In the genomic region with DNA sequence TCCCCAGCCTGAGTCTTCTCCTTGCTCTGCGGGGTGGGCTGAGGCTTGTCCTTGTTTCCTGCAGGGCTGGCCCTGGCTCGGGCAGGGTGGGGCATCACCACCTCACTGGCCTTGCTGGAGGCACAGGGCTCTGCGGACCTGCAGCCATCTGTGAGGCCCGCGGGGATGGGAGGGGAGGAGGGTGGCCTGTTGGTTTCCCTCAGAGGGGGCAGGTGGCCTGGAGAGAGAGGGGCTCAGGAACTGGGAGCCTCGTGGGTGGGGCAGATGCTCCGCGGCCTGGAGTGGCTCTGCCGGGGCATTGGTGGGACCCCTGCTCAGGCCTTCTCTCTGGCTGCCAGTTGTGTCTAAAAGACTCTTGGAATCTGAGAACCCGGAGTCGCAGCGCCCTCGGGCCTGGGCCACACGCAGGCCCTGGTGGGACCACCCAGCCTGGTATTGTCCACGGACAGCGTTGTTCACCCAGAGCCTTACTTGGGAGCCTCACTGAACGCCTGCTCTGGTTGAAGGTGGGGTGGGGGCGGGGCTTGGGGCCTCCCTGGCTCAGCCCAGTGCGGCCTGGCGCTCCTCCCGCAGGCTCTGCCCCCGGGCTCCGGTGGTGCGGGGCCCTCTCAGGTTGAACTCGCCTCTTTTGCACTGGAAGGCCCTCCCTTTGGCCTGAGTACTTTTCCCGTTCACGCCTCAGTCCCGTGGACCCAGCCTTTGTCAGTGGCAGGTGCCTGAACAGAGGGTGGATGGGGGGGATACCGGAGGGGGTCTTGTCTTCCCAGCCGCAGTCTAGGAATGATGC, we compare ENCODE assay signal across 10 cellular contexts.
DNase-seq lines count a peak whose midpoint lies in the region; ATAC-seq and TF ChIP-seq lines count a peak whose summit lies in the region.
"Had no signal": no experiment of that assay in that cellular context is flagged by ENCODE, and none has a peak within 500 bp of the region (broad histone marks: within the 10 kb centered on the region; RNA-seq: fewer than 3 reads in every experiment).

No MANE protein-coding gene starts in this region.

- H4K8ac ChIP-seq in mesenchymal stem cell (ENCODE audit: low read length), result no peak overlapping the region

- peak overlapping the region in 1 of 2 experiments; percentile 4 for H3K4ac ChIP-seq in mesenchymal stem cell (ENCODE audit: low read depth in 1 of 2, low read length in 2 of 2)

- TF ChIP-seq CTCF in dorsolateral prefrontal cortex (IDR thresholded peaks at IDR 0.05 in 54 of 56, conservative IDR thresholded peaks at IDR 0.05 in 2 of 56; ENCODE audit: low read depth in 1 of 56, partially characterized antibody in 56 of 56), result no peak
- no peak for TF ChIP-seq CTCF in suprapubic skin (IDR thresholded peaks at IDR 0.05)

- H3K27ac ChIP-seq in dorsolateral prefrontal cortex, result peak overlapping the region; percentile 12 to 99 (median 95)
- no peak overlapping the region for H3K27ac ChIP-seq in mesenchymal stem cell (ENCODE audit: low read length, poor library complexity, severe bottlenecking)
- peak overlapping the region; percentile 81 for H3K27ac ChIP-seq in suprapubic skin

- H3K27me3 ChIP-seq in NT2/D1 (ENCODE audit: insufficient read depth, insufficient read length), result no peaks in the 10 kb centered on the region
- peaks cover 0 to 3% (median 0%) of the 10 kb centered on the region in 45 donors for H3K27me3 ChIP-seq in dorsolateral prefrontal cortex
- peaks cover 0 to 16% of the 10 kb centered on the region in 2 experiments for H3K27me3 ChIP-seq in mesenchymal stem cell (ENCODE audit: control insufficient read depth in 1 of 2, insufficient read depth in 1 of 2, low read length in 2 of 2)
- no peaks in the 10 kb centered on the region for H3K27me3 ChIP-seq in suprapubic skin
- H3K27me3 ChIP-seq: pancreas had no signal

- no peak overlapping the region for H2AFZ ChIP-seq in mesenchymal stem cell (ENCODE audit: low read depth, low read length)

- intact Hi-C loops in dorsolateral prefrontal cortex (cut with DNase I), result loop anchor here (2.0 to 5.0 kb wide), 3 partner anchors 60 to 155 kb away; no protein-coding TSS in a partner anchor

- peak overlapping the region; percentile 2 for H4K91ac ChIP-seq in mesenchymal stem cell (ENCODE audit: low read length)

- H3K79me1 ChIP-seq in mesenchymal stem cell (replicated peaks; ENCODE audit: low read length, poor library complexity, severe bottlenecking), result peaks cover 7% of the 10 kb centered on the region

- no peak overlapping the region for H2BK12ac ChIP-seq in mesenchymal stem cell (ENCODE audit: low read length in 2 of 2)

- H2BK15ac ChIP-seq in mesenchymal stem cell (ENCODE audit: low read depth, poor library complexity, severe bottlenecking), result no peak overlapping the region

- H3K9me3 ChIP-seq in NT2/D1 (ENCODE audit: insufficient read depth, low read length), result no peaks in the 10 kb centered on the region
- H3K9me3 ChIP-seq in mesenchymal stem cell (ENCODE audit: control insufficient read depth, low read length), result no peaks in the 10 kb centered on the region
- H3K9me3 ChIP-seq in suprapubic skin, result no peaks in the 10 kb centered on the region
- H3K9me3 ChIP-seq: breast epithelium, pancreas had no signal

- H3K4me3 ChIP-seq in NT2/D1 (ENCODE audit: insufficient read length, low read depth) (no peak overlapping the region), dorsolateral prefrontal cortex (no peak overlapping the region), mesenchymal stem cell (ENCODE audit: insufficient read depth in 1 of 2, low read depth in 1 of 2, low read length in 2 of 2) (no peak overlapping the region), suprapubic skin (no peak overlapping the region)
- H3K4me3 ChIP-seq: breast epithelium, pancreas had no signal

- H2BK5ac ChIP-seq in mesenchymal stem cell (ENCODE audit: low read depth, low read length, poor library complexity, severe bottlenecking), result no peak overlapping the region

- H3K23ac ChIP-seq in mesenchymal stem cell (ENCODE audit: low read length in 2 of 2), result no peak overlapping the region

- no peak for DNase-seq in NT2/D1 (ENCODE audit: low read depth, low spot score)
- DNase-seq in dorsolateral prefrontal cortex, result no peak
- DNase-seq in mesenchymal stem cell, result no peak
- no peak for DNase-seq in suprapubic skin (ENCODE audit: low spot score in 2 of 2)
- no peak for DNase-seq in foreskin melanocyte
- no peak for DNase-seq in NK-92 treated with Interleukin-12 subunit alpha and Interleukin-12 subunit beta, amount 100 ng/mL, for 24 hours (lab: John Stamatoyannopoulos, UW)
- DNase-seq in GM19240 (ENCODE audit: insufficient read length, low spot score), result no peak
- DNase-seq: pancreas had no signal

- ATAC-seq in HG03175 (IDR thresholded peaks at IDR 0.05; ENCODE audit: unreplicated experiment), result no peak
- ATAC-seq: pancreas had no signal

- H3K14ac ChIP-seq in mesenchymal stem cell (ENCODE audit: low read length in 2 of 2), result no peak overlapping the region

- peaks cover 32% of the 10 kb centered on the region for H3K36me3 ChIP-seq in NT2/D1 (ENCODE audit: insufficient read depth, insufficient read length, low read length)
- peaks cover 28 to 46% of the 10 kb centered on the region in 2 experiments for H3K36me3 ChIP-seq in mesenchymal stem cell (ENCODE audit: control insufficient read depth in 1 of 2, insufficient read depth in 2 of 2, low read depth in 1 of 2, low read length in 2 of 2)
- peaks cover 14% of the 10 kb centered on the region for H3K36me3 ChIP-seq in suprapubic skin
- H3K36me3 ChIP-seq: breast epithelium had no signal

- peak overlapping the region in 1 of 2 experiments; percentile 13 for H3K18ac ChIP-seq in mesenchymal stem cell (ENCODE audit: low read depth in 1 of 2, low read length in 2 of 2)

- H3K9ac ChIP-seq in NT2/D1 (ENCODE audit: insufficient read length, low read depth) (peak overlapping the region; percentile 9), mesenchymal stem cell (ENCODE audit: low read length) (no peak overlapping the region)

- no peak for TF ChIP-seq POLR2A in suprapubic skin (IDR thresholded peaks at IDR 0.05)

- H3K4me1 ChIP-seq in NT2/D1 (ENCODE audit: insufficient read depth, insufficient read length) (peaks cover 22% of the 10 kb centered on the region), mesenchymal stem cell (ENCODE audit: control insufficient read depth, insufficient read depth, low read depth, low read length) (peaks cover 59% of the 10 kb centered on the region), suprapubic skin (peaks cover 80% of the 10 kb centered on the region)

- H2BK120ac ChIP-seq in mesenchymal stem cell (ENCODE audit: low read depth, low read length), result no peak overlapping the region

- WGBS in mesenchymal stem cell, result 87% methylated on average over 27 of the region's 30 CpGs
- WGBS in suprapubic skin, result 57% methylated on average over 6 of the region's 30 CpGs

- no peak overlapping the region for H2AK5ac ChIP-seq in mesenchymal stem cell (ENCODE audit: low read length, severe bottlenecking)

- H3K4me2 ChIP-seq in mesenchymal stem cell (ENCODE audit: low read length, poor library complexity, severe bottlenecking), result no peak overlapping the region

- no peak for TF ChIP-seq EP300 in suprapubic skin (IDR thresholded peaks at IDR 0.05)
